ENCODE assay signal across 12 cellular contexts in genomic region chr3:32226875-32227500, GRCh38. TPM values are rescaled to one million over a fixed set of nuclear protein-coding genes. Genes with fewer than 3 reads are reported as not detected.
A peak's percentile ranks its signal among the peaks of the same experiment; 100 is the strongest.
DNase-seq lines count a peak whose midpoint lies in the region; FAIRE-seq and TF ChIP-seq lines count a peak whose summit lies in the region.
"Had no signal": no experiment of that assay in that cellular context is flagged by ENCODE, and none has a peak within 500 bp of the region (broad histone marks: within the 10 kb centered on the region; RNA-seq: fewer than 3 reads in every experiment).

No MANE protein-coding gene starts in this region.

- H3K4me1 ChIP-seq in keratinocyte (ENCODE audit: control insufficient read depth, extremely low read depth, insufficient read depth, low read length) = peaks cover 16% of the 10 kb centered on the region
- H3K4me1 ChIP-seq in ovary (ENCODE audit: insufficient read depth) = no peaks in the 10 kb centered on the region
- no peaks in the 10 kb centered on the region for H3K4me1 ChIP-seq in esophagus muscularis mucosa

- peak; percentile 86 for FAIRE-seq in keratinocyte (lab: Jason Lieb, UNC)

- H3K79me2 ChIP-seq in keratinocyte (ENCODE audit: control insufficient read depth, insufficient read depth, low read length) = no peaks in the 10 kb centered on the region

- H3K36me3 ChIP-seq in keratinocyte (ENCODE audit: control insufficient read depth in 2 of 2, extremely low read depth in 1 of 2, insufficient read depth in 2 of 2, low read length in 2 of 2) (no peaks in the 10 kb centered on the region), ovary (no peaks in the 10 kb centered on the region), esophagus muscularis mucosa (no peaks in the 10 kb centered on the region)
- H3K36me3 ChIP-seq: left ventricle myocardium inferior had no signal

- in situ Hi-C loops in astrocyte of the spinal cord (cut with HindIII; ENCODE audit: low sequenced_read_pairs) = no loop called here

- H2AFZ ChIP-seq in keratinocyte (ENCODE audit: control insufficient read depth, low read length) = no peak overlapping the region

- H3K9me1 ChIP-seq in keratinocyte (ENCODE audit: control insufficient read depth, extremely low read depth, insufficient read depth, low read length) = no peaks in the 10 kb centered on the region

- H3K27ac ChIP-seq in keratinocyte (ENCODE audit: control insufficient read depth, insufficient read depth, low read length) (no peak overlapping the region), ovary (no peak overlapping the region), esophagus muscularis mucosa (replicated peaks in 1 of 4) (no peak overlapping the region)
- H3K27ac ChIP-seq: left ventricle myocardium inferior had no signal

- H3K27me3 ChIP-seq in keratinocyte (ENCODE audit: control insufficient read depth, extremely low read depth, insufficient read depth, low read length) (peaks cover 11% of the 10 kb centered on the region), ovary (no peaks in the 10 kb centered on the region), esophagus muscularis mucosa (no peaks in the 10 kb centered on the region)

- DNase-seq in DMS53 (lab: John Stamatoyannopoulos, UW) (peak; percentile 61), LHCN-M2 (ENCODE audit: low read depth) (peak; percentile 91), astrocyte of the spinal cord (ENCODE audit: low read depth, low spot score) (peak; percentile 82), keratinocyte (ENCODE audit: low read depth, low spot score) (peak; percentile 15), ovary (no peak), NCI-H2107 treated with DMSO at 0.1 percent for 48 hours (lab: John Stamatoyannopoulos, UW; ENCODE audit: unreplicated experiment) (no peak), cortex of kidney (lab: John Stamatoyannopoulos, UW) (no peak), esophagus muscularis mucosa (ENCODE audit: extremely low spot score) (no peak)
- DNase-seq: activated CD4-positive, alpha-beta T cell treated with anti-CD3 and anti-CD28 coated beads for 48 hours; left ventricle myocardium inferior; NCI-H510A treated with DMSO at 0.1 percent for 48 hours; stimulated activated CD4-positive, alpha-beta T cell treated with anti-CD3 and anti-CD28 coated beads, Interleukin-15, amount 100 ng/mL, for 24 hours had no signal

- TF ChIP-seq CTCF in astrocyte of the spinal cord (IDR thresholded peaks at IDR 0.05; ENCODE audit: low read depth, low read length) (no peak), keratinocyte (optimal IDR thresholded peaks at IDR 0.05 in 1 of 3, IDR thresholded peaks at IDR 0.05 in 1 of 3, conservative IDR thresholded peaks at IDR 0.05 in 1 of 3; ENCODE audit: extremely low read depth in 1 of 3, insufficient read depth in 2 of 3, low read length in 3 of 3) (no peak), ovary (IDR thresholded peaks at IDR 0.05) (no peak), esophagus muscularis mucosa (IDR thresholded peaks at IDR 0.05) (no peak)

- TF ChIP-seq POLR2A in ovary (IDR thresholded peaks at IDR 0.05) (no peak), esophagus muscularis mucosa (IDR thresholded peaks at IDR 0.05; ENCODE audit: low read depth) (no peak)

- no peak overlapping the region for H3K9ac ChIP-seq in keratinocyte (ENCODE audit: control insufficient read depth, extremely low read depth, insufficient read depth, low read length)

- dilution Hi-C loops in keratinocyte (cut with MboI; ENCODE audit: extremely low pct_ligation_motif_present, low sequenced_read_pairs) = no loop called here

- 77 to 84% (median 84%) methylated on average over 2 of the region's 2 CpGs for WGBS in ovary, 3 donors
- 73% methylated on average over 2 of the region's 2 CpGs for WGBS in esophagus muscularis mucosa

- no peak overlapping the region for H3K4me3 ChIP-seq in astrocyte of the spinal cord (ENCODE audit: low read depth, low read length)
- no peak overlapping the region for H3K4me3 ChIP-seq in keratinocyte (ENCODE audit: control insufficient read depth in 2 of 3, extremely low read depth in 1 of 3, insufficient read depth in 2 of 3, low read depth in 1 of 3, low read length in 3 of 3)
- H3K4me3 ChIP-seq in ovary = no peak overlapping the region
- no peak overlapping the region for H3K4me3 ChIP-seq in esophagus muscularis mucosa
- H3K4me3 ChIP-seq: left ventricle myocardium inferior had no signal

- TF ChIP-seq EP300 in ovary (IDR thresholded peaks at IDR 0.05) (no peak), esophagus muscularis mucosa (IDR thresholded peaks at IDR 0.05) (no peak)

- H3K4me2 ChIP-seq in keratinocyte (ENCODE audit: control insufficient read depth, extremely low read depth, insufficient read depth, low read depth, low read length) = peak overlapping the region; percentile 20

- H3K9me3 ChIP-seq in keratinocyte (ENCODE audit: control insufficient read depth, low read depth, low read length) = no peaks in the 10 kb centered on the region
- H3K9me3 ChIP-seq in ovary = no peaks in the 10 kb centered on the region
- no peaks in the 10 kb centered on the region for H3K9me3 ChIP-seq in esophagus muscularis mucosa
- H3K9me3 ChIP-seq: left ventricle myocardium inferior had no signal

- intact Hi-C loops in ovary (cut with DNase I) (no loop called here), esophagus muscularis mucosa (cut with DNase I) (no loop called here)

- H4K20me1 ChIP-seq in keratinocyte (ENCODE audit: control insufficient read depth, extremely low read depth, insufficient read depth, low read length) = no peaks in the 10 kb centered on the region

RNA-seq across cellular contexts. Expression of gene CMTM8, which starts 11.5 kb away (rescaled TPM):
- total RNA-seq in LHCN-M2 (2014; rRNA removed) (7.0 and 7.1 TPM in 2 replicates), ovary (1 to 10 TPM in 5 of 7 donors, under 1 TPM in 2; 0.48 to 6.4 (median 1.3) TPM), esophagus muscularis mucosa (1 to 10 TPM; 1.7 to 4.2 (median 3.8) TPM)
- 3.0 TPM for polyA plus RNA-seq in LHCN-M2 (2012)
- polyA plus RNA-seq in keratinocyte (1.1 to 1.9 TPM (median 1.6 TPM) in 3 replicates), ovary (1 to 10 TPM; 2.5 to 9.9 TPM)
- polyA plus RNA-seq in keratinocyte (2011; ENCODE audit: low read depth) = 2.8 TPM
- 2.1 TPM in 2 replicates for polyA plus RNA-seq in keratinocyte (2011; cell fraction: cytosol; rRNA removed)
- polyA plus RNA-seq in keratinocyte (2011; cell fraction: nucleus; rRNA removed) = 2.5 and 3.7 TPM in 2 replicates
- 1.7 and 6.2 TPM in 2 replicates for polyA plus RNA-seq in keratinocyte (2012; ENCODE audit: low replicate concordance)
- 2.2 to 4.5 TPM (median 2.3 TPM) in 3 replicates for polyA minus RNA-seq in keratinocyte
- 1.7 TPM for polyA minus RNA-seq in keratinocyte (2011; cell fraction: cytosol; rRNA and poly(A)+ RNA removed)
- 0.42 and 2.1 TPM in 2 replicates for polyA minus RNA-seq in keratinocyte (2011; cell fraction: nucleus; rRNA and poly(A)+ RNA removed)

Comparison
In these comparisons a context has a peak if more than half of its experiments do, and no peak if none do; other contexts are left out.
1. DNase-seq: peak in DMS53 (single experiment), LHCN-M2 (single experiment), astrocyte of the spinal cord (single experiment) and keratinocyte (single experiment); none in ovary (0 of 5), NCI-H2107 treated with DMSO at 0.1 percent for 48 hours (single experiment), cortex of kidney (single experiment) and esophagus muscularis mucosa (single experiment).